In the genomic region with DNA sequence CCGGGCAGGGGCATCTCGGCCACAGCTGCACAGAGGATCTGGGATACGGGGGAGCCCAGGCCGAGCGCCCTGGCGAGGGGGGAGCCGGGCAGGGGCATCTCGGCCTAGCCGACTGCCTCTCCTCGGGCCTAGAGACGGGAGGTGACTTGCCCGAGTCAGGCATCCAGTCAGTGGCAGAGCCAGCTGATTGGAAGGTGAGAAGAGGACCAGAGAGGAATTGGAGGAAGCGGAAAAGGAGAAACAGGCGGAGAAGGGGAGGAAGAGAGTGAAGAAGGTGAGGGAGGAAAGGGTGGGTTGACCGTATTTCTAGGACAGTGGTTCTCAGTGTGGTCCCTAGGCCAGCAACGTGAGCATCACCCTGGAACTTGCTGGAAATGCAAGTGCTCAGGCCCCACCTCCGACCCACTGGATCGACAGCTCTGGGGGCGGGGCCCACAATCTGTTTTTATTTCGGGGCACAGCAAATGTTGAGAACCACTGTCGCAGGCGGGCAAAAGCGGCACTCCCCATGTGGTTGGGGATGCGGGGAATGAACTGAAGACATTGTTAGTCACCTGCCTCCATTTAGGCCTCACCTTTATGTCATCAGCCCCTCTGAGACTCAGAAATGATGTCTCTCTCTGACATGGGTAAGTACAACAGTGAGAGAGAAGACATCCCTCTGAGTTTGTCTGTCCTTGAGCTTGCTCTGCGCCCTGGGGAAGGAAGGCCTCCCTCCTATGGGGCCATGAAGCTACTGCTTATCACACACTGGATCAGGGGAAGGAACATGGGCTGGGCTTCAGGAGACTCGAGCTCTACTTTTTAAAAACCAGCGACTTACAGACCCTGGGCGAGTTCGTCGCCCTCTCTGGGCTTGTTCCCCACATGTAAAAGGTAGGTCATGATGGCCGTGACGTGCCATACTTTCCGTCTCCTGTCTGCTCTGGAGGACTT, we compare ENCODE assay signal across 1 cellular context.
TF ChIP-seq lines count a peak whose summit lies in the region.

No MANE protein-coding gene starts in this region.

TF ChIP-seq in K562, 482 proteins besides CTCF, POLR2A, EP300 and RAD21:
- TF ChIP-seq, protein P1, sequence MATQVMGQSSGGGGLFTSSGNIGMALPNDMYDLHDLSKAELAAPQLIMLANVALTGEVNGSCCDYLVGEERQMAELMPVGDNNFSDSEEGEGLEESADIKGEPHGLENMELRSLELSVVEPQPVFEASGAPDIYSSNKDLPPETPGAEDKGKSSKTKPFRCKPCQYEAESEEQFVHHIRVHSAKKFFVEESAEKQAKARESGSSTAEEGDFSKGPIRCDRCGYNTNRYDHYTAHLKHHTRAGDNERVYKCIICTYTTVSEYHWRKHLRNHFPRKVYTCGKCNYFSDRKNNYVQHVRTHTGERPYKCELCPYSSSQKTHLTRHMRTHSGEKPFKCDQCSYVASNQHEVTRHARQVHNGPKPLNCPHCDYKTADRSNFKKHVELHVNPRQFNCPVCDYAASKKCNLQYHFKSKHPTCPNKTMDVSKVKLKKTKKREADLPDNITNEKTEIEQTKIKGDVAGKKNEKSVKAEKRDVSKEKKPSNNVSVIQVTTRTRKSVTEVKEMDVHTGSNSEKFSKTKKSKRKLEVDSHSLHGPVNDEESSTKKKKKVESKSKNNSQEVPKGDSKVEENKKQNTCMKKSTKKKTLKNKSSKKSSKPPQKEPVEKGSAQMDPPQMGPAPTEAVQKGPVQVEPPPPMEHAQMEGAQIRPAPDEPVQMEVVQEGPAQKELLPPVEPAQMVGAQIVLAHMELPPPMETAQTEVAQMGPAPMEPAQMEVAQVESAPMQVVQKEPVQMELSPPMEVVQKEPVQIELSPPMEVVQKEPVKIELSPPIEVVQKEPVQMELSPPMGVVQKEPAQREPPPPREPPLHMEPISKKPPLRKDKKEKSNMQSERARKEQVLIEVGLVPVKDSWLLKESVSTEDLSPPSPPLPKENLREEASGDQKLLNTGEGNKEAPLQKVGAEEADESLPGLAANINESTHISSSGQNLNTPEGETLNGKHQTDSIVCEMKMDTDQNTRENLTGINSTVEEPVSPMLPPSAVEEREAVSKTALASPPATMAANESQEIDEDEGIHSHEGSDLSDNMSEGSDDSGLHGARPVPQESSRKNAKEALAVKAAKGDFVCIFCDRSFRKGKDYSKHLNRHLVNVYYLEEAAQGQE (CRISPR knock-in tag; IDR thresholded peaks at IDR 0.05; ENCODE audit: low read depth): 0 out of 2 replicates have a peak, but pooled peaks have one; percentile 16
- no peak for TF ChIP-seq RNF2 (IDR thresholded peaks at IDR 0.05)
- peak; percentile 25 for TF ChIP-seq KDM5B (IDR thresholded peaks at IDR 0.05; ENCODE audit: insufficient replicate concordance, low read depth, low read length)
- no peak for TF ChIP-seq ZNF232 (CRISPR knock-in tag; IDR thresholded peaks at IDR 0.05)
- peak; percentile 40; the same call in 1 of the 2 replicates for TF ChIP-seq CEBPG (CRISPR knock-in tag; IDR thresholded peaks at IDR 0.05)
- no peak for TF ChIP-seq CEBPG (tag; conservative IDR thresholded peaks at IDR 0.05 in 1 of 2, IDR thresholded peaks at IDR 0.05 in 1 of 2)
- TF ChIP-seq ARID4B (CRISPR knock-in tag; IDR thresholded peaks at IDR 0.05): 0 out of 2 replicates have a peak, but pooled peaks have one; percentile 28
- TF ChIP-seq TEAD1 (CRISPR knock-in tag; IDR thresholded peaks at IDR 0.05): 0 out of 4 replicates have a peak, but pooled peaks of 1 of the 2 experiments have one; percentile 37
